Comparison of ENCODE assay signal across 9 cellular contexts in genomic region chr16:75593825-75594820, GRCh38. TPM values are rescaled to one million over a fixed set of nuclear protein-coding genes. Genes with fewer than 3 reads are reported as not detected.
A peak's percentile ranks its signal among the peaks of the same experiment; 100 is the strongest.
DNase-seq lines count a peak whose midpoint lies in the region; TF ChIP-seq lines count a peak whose summit lies in the region.
"Had no signal": no experiment of that assay in that cellular context is flagged by ENCODE, and none has a peak within 500 bp of the region (broad histone marks: within the 10 kb centered on the region; RNA-seq: fewer than 3 reads in every experiment).

No MANE protein-coding gene starts in this region.

- H3K9me3 ChIP-seq in Peyer's patch = no peaks in the 10 kb centered on the region
- H3K9me3 ChIP-seq: esophagus squamous epithelium had no signal

- CTCF ChIA-PET in activated naive CD4-positive, alpha-beta T cell treated with anti-CD3 and anti-CD28 coated beads for 36 hours (lab: Charles Lee) = no interaction called here

- H3K27ac Mint-ChIP-seq in activated naive CD4-positive, alpha-beta T cell treated with anti-CD3 and anti-CD28 coated beads for 36 hours = peak overlapping the region; percentile 13
- peak overlapping the region; percentile 16 to 72 (median 27) for H3K27ac Mint-ChIP-seq in brain

- H3K9me3 Mint-ChIP-seq in activated naive CD4-positive, alpha-beta T cell treated with anti-CD3 and anti-CD28 coated beads for 36 hours = no peaks in the 10 kb centered on the region
- peaks cover 4 to 10% (median 4%) of the 10 kb centered on the region in 5 experiments for H3K9me3 Mint-ChIP-seq in brain

- TF ChIP-seq CTCF in brain (conservative IDR thresholded peaks at IDR 0.05) (no peak), Peyer's patch (IDR thresholded peaks at IDR 0.05) (no peak)

- no peak overlapping the region for H3K4me3 Mint-ChIP-seq in activated naive CD4-positive, alpha-beta T cell treated with anti-CD3 and anti-CD28 coated beads for 36 hours
- H3K4me3 Mint-ChIP-seq in brain = no peak overlapping the region

- H3K4me1 Mint-ChIP-seq in activated naive CD4-positive, alpha-beta T cell treated with anti-CD3 and anti-CD28 coated beads for 36 hours (ENCODE audit: low read depth) = peaks cover 14% of the 10 kb centered on the region
- H3K4me1 Mint-ChIP-seq in brain = peaks cover 49% of the 10 kb centered on the region

- DNase-seq in activated naive CD4-positive, alpha-beta T cell treated with anti-CD3 and anti-CD28 coated beads for 36 hours = peak; percentile 34
- no peak for DNase-seq in activated naive CD4-positive, alpha-beta T cell treated with anti-CD3 and anti-CD28 coated beads, Interleukin-2, amount 50 U/mL, for 16 hours
- peak; percentile 77 to 85 for DNase-seq in NCI-H524 (lab: John Stamatoyannopoulos, UW)
- DNase-seq in pulmonary artery endothelial cell (ENCODE audit: low read depth, low spot score) = peak; percentile 33
- no peak for DNase-seq in hippocampal formation (lab: John Stamatoyannopoulos, UW)
- no peak for DNase-seq in activated effector memory CD4-positive, alpha-beta T cell treated with Interleukin-2 at 50 U/mL for 16 hours
- no peak for DNase-seq in Peyer's patch
- DNase-seq: esophagus squamous epithelium had no signal

- peaks cover 18% of the 10 kb centered on the region for H3K36me3 Mint-ChIP-seq in activated naive CD4-positive, alpha-beta T cell treated with anti-CD3 and anti-CD28 coated beads for 36 hours (ENCODE audit: low read depth)
- peaks cover 30% of the 10 kb centered on the region for H3K36me3 Mint-ChIP-seq in brain

- no peaks in the 10 kb centered on the region for H3K27me3 ChIP-seq in Peyer's patch
- H3K27me3 ChIP-seq: esophagus squamous epithelium had no signal

- H3K4me3 ChIP-seq in Peyer's patch = no peak overlapping the region
- H3K4me3 ChIP-seq: esophagus squamous epithelium had no signal

- TF ChIP-seq POLR2A in Peyer's patch (IDR thresholded peaks at IDR 0.05) = no peak

- peak overlapping the region in 1 of 4 donors; percentile 3 for H3K27ac ChIP-seq in Peyer's patch

- intact Hi-C loops in activated naive CD4-positive, alpha-beta T cell treated with anti-CD3 and anti-CD28 coated beads for 36 hours (cut with micrococcal nuclease) = loop anchor here (1.0 to 2.0 kb wide), 2 partner anchors 28 to 29 kb away; partner anchors contain the start of genes ADAT1 and GABARAPL2

- peaks cover 0 to 12% (median 0%) of the 10 kb centered on the region in 3 donors for H3K36me3 ChIP-seq in Peyer's patch

- H3K27me3 Mint-ChIP-seq in activated naive CD4-positive, alpha-beta T cell treated with anti-CD3 and anti-CD28 coated beads for 36 hours (ENCODE audit: low read depth) = no peaks in the 10 kb centered on the region
- H3K27me3 Mint-ChIP-seq in brain = peaks cover 3% of the 10 kb centered on the region

- no peaks in the 10 kb centered on the region for H3K4me1 ChIP-seq in Peyer's patch
- H3K4me1 ChIP-seq: esophagus squamous epithelium had no signal

RNA-seq across cellular contexts. Expression of gene GABARAPL2, which starts 27.9 kb away (rescaled TPM):
- total RNA-seq in activated naive CD4-positive, alpha-beta T cell treated with anti-CD3 and anti-CD28 coated beads for 36 hours = 10 to 100 TPM; 63.3 to 66.8 TPM
- polyA plus RNA-seq in brain (ENCODE audit: insufficient read depth, low read depth, low replicate concordance) = 294 TPM
- total RNA-seq in pulmonary artery endothelial cell (33.1 and 34.6 TPM in 2 replicates), Peyer's patch (10 to 100 TPM; 52.0 to 80.9 (median 61.9) TPM)

RNA-seq across cellular contexts. Expression of gene ADAT1, which starts 29.0 kb away (rescaled TPM):
- total RNA-seq in activated naive CD4-positive, alpha-beta T cell treated with anti-CD3 and anti-CD28 coated beads for 36 hours = 10 to 100 TPM; 45.3 to 47.5 TPM
- 59.0 TPM for polyA plus RNA-seq in brain (ENCODE audit: insufficient read depth, low read depth, low replicate concordance)
- total RNA-seq in pulmonary artery endothelial cell (55.0 and 59.7 TPM in 2 replicates), Peyer's patch (10 to 100 TPM; 39.2 to 74.1 (median 66.6) TPM)

RNA-seq across cellular contexts. Expression of gene TMEM231, which starts 38.1 kb away (rescaled TPM):
- total RNA-seq in activated naive CD4-positive, alpha-beta T cell treated with anti-CD3 and anti-CD28 coated beads for 36 hours = 1 to 10 TPM; 4.5 to 5.4 TPM
- polyA plus RNA-seq in brain (ENCODE audit: insufficient read depth, low read depth, low replicate concordance) = 14.4 TPM
- total RNA-seq in pulmonary artery endothelial cell (15.0 and 19.2 TPM in 2 replicates), Peyer's patch (10 to 100 TPM in 1 of 4 donors, 1 to 10 TPM in 3; 3.3 to 17.9 (median 4.0) TPM)

RNA-seq across cellular contexts. Expression of gene KARS1, which starts 53.3 kb away (rescaled TPM):
- total RNA-seq in activated naive CD4-positive, alpha-beta T cell treated with anti-CD3 and anti-CD28 coated beads for 36 hours = 100 to 1,000 TPM; 371 to 385 TPM
- 170 TPM for polyA plus RNA-seq in brain (ENCODE audit: insufficient read depth, low read depth, low replicate concordance)
- 213 and 222 TPM in 2 replicates for total RNA-seq in pulmonary artery endothelial cell
- total RNA-seq in Peyer's patch = 10 to 100 TPM; 71.3 to 87.5 (median 82.7) TPM

RNA-seq across cellular contexts. Expression of gene TERF2IP, which starts 53.5 kb away (rescaled TPM):
- total RNA-seq in activated naive CD4-positive, alpha-beta T cell treated with anti-CD3 and anti-CD28 coated beads for 36 hours = 10 to 100 TPM; 78.6 to 79.0 TPM
- 340 TPM for polyA plus RNA-seq in brain (ENCODE audit: insufficient read depth, low read depth, low replicate concordance)
- total RNA-seq in pulmonary artery endothelial cell (39.0 and 49.8 TPM in 2 replicates), Peyer's patch (10 to 100 TPM; 28.9 to 31.0 (median 30.8) TPM)

Comparison
In these comparisons a context has a peak if more than half of its experiments do, and no peak if none do; other contexts are left out.
1. DNase-seq: peak in activated naive CD4-positive, alpha-beta T cell treated with anti-CD3 and anti-CD28 coated beads for 36 hours (single experiment), NCI-H524 (2 of 2) and pulmonary artery endothelial cell (single experiment); none in activated naive CD4-positive, alpha-beta T cell treated with anti-CD3 and anti-CD28 coated beads, Interleukin-2, amount 50 U/mL, for 16 hours (single experiment), hippocampal formation (0 of 2), activated effector memory CD4-positive, alpha-beta T cell treated with Interleukin-2 at 50 U/mL for 16 hours (single experiment) and Peyer's patch (0 of 3).